ENCODE assay signal across 16 cellular contexts in the genomic region with DNA sequence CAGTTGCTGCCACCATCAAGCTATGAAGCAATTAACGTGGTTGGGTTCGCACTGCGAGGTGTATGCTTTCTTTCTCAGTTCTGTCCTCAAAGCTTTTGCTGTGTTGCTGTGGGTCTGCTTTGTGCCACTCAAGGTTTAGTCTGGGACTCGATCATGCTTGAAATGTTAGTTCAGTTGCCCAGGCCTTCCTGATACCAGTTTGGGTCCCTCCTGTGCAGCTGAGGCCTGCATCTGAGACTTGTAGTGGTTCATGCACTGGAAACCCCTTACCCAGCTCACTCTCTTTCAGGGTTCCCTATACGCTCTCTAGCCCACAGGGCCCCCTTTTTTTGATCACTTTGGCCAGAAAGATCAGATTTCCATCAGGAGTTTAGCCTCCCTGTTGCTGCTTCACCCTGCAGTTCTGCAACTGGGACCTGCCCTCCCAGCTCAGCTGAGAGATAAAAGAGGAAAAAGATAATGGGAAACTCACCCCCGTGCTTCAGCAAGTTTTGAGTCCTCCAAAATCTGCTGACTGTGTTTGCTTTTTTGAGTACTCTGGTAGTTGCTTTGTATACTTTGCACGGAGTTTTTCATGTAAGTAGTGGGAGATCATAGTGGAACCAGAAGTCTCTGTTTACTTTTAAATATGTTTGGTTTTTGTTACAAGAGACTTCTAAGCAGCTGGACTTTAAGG.
A peak's percentile ranks its signal among the peaks of the same experiment; 100 is the strongest.
DNase-seq lines count a peak whose midpoint lies in the region; ATAC-seq and TF ChIP-seq lines count a peak whose summit lies in the region.
"Had no signal": no experiment of that assay in that cellular context is flagged by ENCODE, and none has a peak within 500 bp of the region (broad histone marks: within the 10 kb centered on the region; RNA-seq: fewer than 3 reads in every experiment).

No MANE protein-coding gene starts in this region.

- intact Hi-C loops in thyroid gland (cut with DNase I) = no loop called here

- H3K9me3 Mint-ChIP-seq in nephron = no peaks in the 10 kb centered on the region
- H3K9me3 Mint-ChIP-seq in activated T-cell treated with anti-CD3 and anti-CD28 coated beads, Interleukin-2, amount 50 U/mL, for 72 hours = no peaks in the 10 kb centered on the region
- H3K9me3 Mint-ChIP-seq: CD4-positive, alpha-beta memory T cell had no signal

- H3K4me1 Mint-ChIP-seq in nephron = peaks cover 39% of the 10 kb centered on the region
- H3K4me1 Mint-ChIP-seq in activated T-cell treated with anti-CD3 and anti-CD28 coated beads, Interleukin-2, amount 50 U/mL, for 72 hours (ENCODE audit: low read depth) = no peaks in the 10 kb centered on the region

- H3K4me1 ChIP-seq in ectodermal cell (ENCODE audit: control insufficient read depth, insufficient read depth, low read length) (peaks cover 9% of the 10 kb centered on the region), thyroid gland (peaks cover 14 to 36% of the 10 kb centered on the region in 2 donors), BE2C (peaks cover 12% of the 10 kb centered on the region)

- TF ChIP-seq CTCF in nephron (IDR thresholded peaks at IDR 0.05; ENCODE audit: unreplicated experiment in 3 of 3) (no peak), thyroid gland (IDR thresholded peaks at IDR 0.05) (no peak), BE2C (IDR thresholded peaks at IDR 0.05; ENCODE audit: low read depth, low read length) (no peak)

- H3K4me3 ChIP-seq in ectodermal cell (ENCODE audit: insufficient read depth, low read depth, low read length) (no peak overlapping the region), thyroid gland (replicated peaks in 1 of 3) (no peak overlapping the region), BE2C (ENCODE audit: low read depth, low read length) (no peak overlapping the region)
- H3K4me3 ChIP-seq: SJCRH30 had no signal

- H3K9me3 ChIP-seq in ectodermal cell (ENCODE audit: control insufficient read depth, low read length) (no peaks in the 10 kb centered on the region), thyroid gland (no peaks in the 10 kb centered on the region), BE2C (no peaks in the 10 kb centered on the region)
- H3K9me3 ChIP-seq: SJCRH30 had no signal

- H3K27me3 ChIP-seq in ectodermal cell (ENCODE audit: control insufficient read depth, insufficient read depth, low read length, poor library complexity, severe bottlenecking) (no peaks in the 10 kb centered on the region), thyroid gland (no peaks in the 10 kb centered on the region), BE2C (no peaks in the 10 kb centered on the region)
- H3K27me3 ChIP-seq: SJCRH30 had no signal

- H3K4me3 Mint-ChIP-seq in nephron = no peak overlapping the region
- H3K4me3 Mint-ChIP-seq in activated T-cell treated with anti-CD3 and anti-CD28 coated beads, Interleukin-2, amount 50 U/mL, for 72 hours = no peak overlapping the region
- H3K4me3 Mint-ChIP-seq: CD4-positive, alpha-beta memory T cell had no signal

- peak overlapping the region; percentile 68 for H3K27ac ChIP-seq in ectodermal cell (ENCODE audit: insufficient read depth, low read depth, low read length, poor library complexity, severe bottlenecking)
- H3K27ac ChIP-seq in thyroid gland = peak overlapping the region; percentile 78 to 80 (median 80)
- H3K27ac ChIP-seq: SJCRH30 had no signal

- H3K27me3 Mint-ChIP-seq in nephron (ENCODE audit: low read depth) = no peaks in the 10 kb centered on the region
- H3K27me3 Mint-ChIP-seq in activated T-cell treated with anti-CD3 and anti-CD28 coated beads, Interleukin-2, amount 50 U/mL, for 72 hours (ENCODE audit: low read depth) = no peaks in the 10 kb centered on the region
- H3K27me3 Mint-ChIP-seq: CD4-positive, alpha-beta memory T cell had no signal

- H3K36me3 Mint-ChIP-seq in nephron (ENCODE audit: low read depth) = no peaks in the 10 kb centered on the region
- H3K36me3 Mint-ChIP-seq in activated T-cell treated with anti-CD3 and anti-CD28 coated beads, Interleukin-2, amount 50 U/mL, for 72 hours (ENCODE audit: insufficient read depth in 2 of 2) = no peaks in the 10 kb centered on the region
- H3K36me3 Mint-ChIP-seq: CD4-positive, alpha-beta memory T cell had no signal

- no peaks in the 10 kb centered on the region for H3K36me3 ChIP-seq in ectodermal cell (ENCODE audit: control insufficient read depth, insufficient read depth, low read length)
- no peaks in the 10 kb centered on the region for H3K36me3 ChIP-seq in thyroid gland
- H3K36me3 ChIP-seq in BE2C = no peaks in the 10 kb centered on the region
- H3K36me3 ChIP-seq: SJCRH30 had no signal

- peak overlapping the region; percentile 16 to 55 (median 40) for H3K27ac Mint-ChIP-seq in nephron
- H3K27ac Mint-ChIP-seq in activated T-cell treated with anti-CD3 and anti-CD28 coated beads, Interleukin-2, amount 50 U/mL, for 72 hours = no peak overlapping the region
- H3K27ac Mint-ChIP-seq: CD4-positive, alpha-beta memory T cell had no signal

- ATAC-seq in HG02973 (IDR thresholded peaks at IDR 0.05; ENCODE audit: unreplicated experiment) = no peak
- ATAC-seq in activated T-cell treated with anti-CD3 and anti-CD28 coated beads, Interleukin-2, amount 50 U/mL, for 72 hours (replicated peaks in 1 of 2) = no peak
- ATAC-seq: HCT116, Panc1 had no signal

- 73 to 81% methylated on average over 7 of the region's 7 CpGs for WGBS in ectodermal cell, 2 experiments
- 30 to 44% methylated on average over 7 of the region's 7 CpGs for WGBS in thyroid gland, 2 donors

- TF ChIP-seq POLR2A in thyroid gland (IDR thresholded peaks at IDR 0.05) = no peak

- peak; percentile 50 for DNase-seq in NCI-H510A treated with DMSO at 0.1 percent for 48 hours (lab: John Stamatoyannopoulos, UW)
- no peak for DNase-seq in NCI-H510A (lab: John Stamatoyannopoulos, UW)
- DNase-seq in thyroid gland = peak; percentile 45 to 61
- no peak for DNase-seq in BE2C
- no peak for DNase-seq in activated T-cell treated with anti-CD3 and anti-CD28 coated beads, Interleukin-2, amount 50 U/mL, for 72 hours
- DNase-seq: CD4-positive, alpha-beta memory T cell; DND-41; KBM-7; NCI-H187; NCI-H226 had no signal

Comparison
In these comparisons a context has a peak if more than half of its experiments do, and no peak if none do; other contexts are left out.
1. DNase-seq: peak in NCI-H510A treated with DMSO at 0.1 percent for 48 hours (single experiment) and thyroid gland (2 of 2); none in NCI-H510A (single experiment), BE2C (single experiment) and activated T-cell treated with anti-CD3 and anti-CD28 coated beads, Interleukin-2, amount 50 U/mL, for 72 hours (0 of 2).